34 cellular contexts compared by ENCODE assay signal in the genomic region with DNA sequence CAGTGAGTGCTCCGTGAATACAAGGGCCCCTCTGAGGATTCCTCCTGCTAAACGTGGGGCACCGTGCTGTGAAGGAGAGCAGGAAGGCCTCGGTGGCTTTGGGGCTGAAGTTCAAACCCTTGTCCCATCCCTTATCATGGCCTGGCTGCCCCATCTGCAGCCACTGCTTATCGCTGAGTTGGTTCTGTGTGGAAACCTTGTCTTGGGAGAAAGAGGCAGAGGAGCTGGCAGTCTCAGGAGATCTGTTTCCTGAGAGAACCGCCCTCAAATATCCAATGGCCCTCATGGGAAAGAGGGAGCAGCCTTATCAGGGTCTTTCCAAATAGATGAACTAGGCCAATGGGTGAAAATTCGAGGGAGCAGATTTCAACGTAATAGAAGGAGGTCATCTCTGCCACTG. TPM values are rescaled to one million over a fixed set of nuclear protein-coding genes. Genes with fewer than 3 reads are reported as not detected.
"Had no signal": no experiment of that assay in that cellular context is flagged by ENCODE, and none has a peak within 500 bp of the region (broad histone marks: within the 10 kb centered on the region; RNA-seq: fewer than 3 reads in every experiment).

No MANE protein-coding gene starts in this region.

- H3K4me3 ChIP-seq: ascending aorta, breast epithelium, cardiac muscle cell, colonic mucosa had no signal

- H3K36me3 Mint-ChIP-seq: activated CD4-positive, alpha-beta memory T cell treated with anti-CD3 and anti-CD28 coated beads for 36 hours; activated CD8-positive, alpha-beta memory T cell treated with anti-CD3 and anti-CD28 coated beads, Interleukin-2, amount 10 ng/mL, durations not matched to agents 7 days and 5 days; activated naive CD4-positive, alpha-beta T cell treated with anti-CD3 and anti-CD28 coated beads, Interleukin-2, amount 50 U/mL, for 72 hours; activated naive CD8-positive, alpha-beta T cell treated with anti-CD3 and anti-CD28 coated beads, Interleukin-2, amount 10 ng/mL, durations not matched to agents 7 days and 5 days; brain had no signal

- H3K4me3 Mint-ChIP-seq: activated CD4-positive, alpha-beta memory T cell treated with anti-CD3 and anti-CD28 coated beads for 36 hours; activated CD4-positive, alpha-beta T cell treated with anti-CD3 and anti-CD28 coated beads for 36 hours; activated CD4-positive, alpha-beta T cell treated with anti-CD3 and anti-CD28 coated beads, Interleukin-2, amount 10 ng/mL, durations not matched to agents 24 days and 14 days; activated CD8-positive, alpha-beta memory T cell treated with anti-CD3 and anti-CD28 coated beads, Interleukin-2, amount 10 ng/mL, durations not matched to agents 7 days and 5 days; activated CD8-positive, alpha-beta T cell treated with anti-CD3 and anti-CD28 coated beads, Interleukin-2, amount 10 ng/mL, durations not matched to agents 7 days and 5 days; activated naive CD4-positive, alpha-beta T cell treated with anti-CD3 and anti-CD28 coated beads for 36 hours; activated naive CD8-positive, alpha-beta T cell treated with anti-CD3 and anti-CD28 coated beads, Interleukin-2, amount 10 ng/mL, durations not matched to agents 7 days and 5 days; activated T-helper 1 cell treated with anti-CD3 and anti-CD28 coated beads, Interleukin-12 subunit alpha, Interleukin-12 subunit beta, Interleukin-2, Interleukin-4 antibody, amounts not matched to agents 30 ng/mL and 10 ng/mL and 1 ng/mL, durations not matched to agents 14 hours and 24 hours and 36 hours; brain; T-helper 17 cell; T-helper 2 cell treated with Interferon-gamma antibody and Interleukin-4, amounts not matched to agents 5 μg/mL and 100 μg/mL, for 36 hours had no signal

- FAIRE-seq: endometrium, endothelial cell of umbilical vein, frontal cortex had no signal

- H3K9me3 Mint-ChIP-seq: activated CD4-positive, alpha-beta memory T cell treated with anti-CD3 and anti-CD28 coated beads for 36 hours; activated CD4-positive, alpha-beta T cell treated with anti-CD3 and anti-CD28 coated beads, Interleukin-2, amount 10 ng/mL, durations not matched to agents 24 days and 14 days; activated naive CD4-positive, alpha-beta T cell treated with anti-CD3 and anti-CD28 coated beads for 36 hours; activated naive CD4-positive, alpha-beta T cell treated with anti-CD3 and anti-CD28 coated beads, Interleukin-2, amount 50 U/mL, for 72 hours; activated naive CD8-positive, alpha-beta T cell treated with anti-CD3 and anti-CD28 coated beads, Interleukin-2, amount 10 ng/mL, durations not matched to agents 7 days and 5 days; activated T-helper 1 cell treated with anti-CD3 and anti-CD28 coated beads, Interleukin-12 subunit alpha, Interleukin-12 subunit beta, Interleukin-2, Interleukin-4 antibody, amounts not matched to agents 30 ng/mL and 10 ng/mL and 1 ng/mL, durations not matched to agents 14 hours and 24 hours and 36 hours; activated T-helper 2 cell treated with anti-CD3 and anti-CD28 coated beads, Interferon-gamma antibody, Interleukin-2, Interleukin-4, amounts not matched to agents 10 μg/mL and 5 μg/mL and 100 μg/mL, durations not matched to agents 14 hours and 24 hours and 36 hours; T-helper 2 cell treated with Interferon-gamma antibody and Interleukin-4, amounts not matched to agents 5 μg/mL and 100 μg/mL, for 36 hours had no signal

- H3K27ac ChIP-seq: ascending aorta, breast epithelium, cardiac muscle cell, colonic mucosa, epithelial cell of prostate had no signal

- H3K27me3 ChIP-seq: ascending aorta, breast epithelium, cardiac muscle cell, colonic mucosa had no signal

- H3K36me3 ChIP-seq: ascending aorta, breast epithelium, cardiac muscle cell, colonic mucosa had no signal

- H3K4me1 ChIP-seq: ascending aorta, breast epithelium, colonic mucosa had no signal

- H3K27ac Mint-ChIP-seq: activated CD4-positive, alpha-beta memory T cell treated with anti-CD3 and anti-CD28 coated beads for 36 hours; activated CD4-positive, alpha-beta T cell treated with anti-CD3 and anti-CD28 coated beads for 36 hours; activated CD4-positive, alpha-beta T cell treated with anti-CD3 and anti-CD28 coated beads, Interleukin-2, amount 10 ng/mL, durations not matched to agents 24 days and 14 days; activated CD8-positive, alpha-beta memory T cell treated with anti-CD3 and anti-CD28 coated beads, Interleukin-2, amount 10 ng/mL, durations not matched to agents 7 days and 5 days; activated CD8-positive, alpha-beta T cell treated with anti-CD3 and anti-CD28 coated beads, Interleukin-2, amount 10 ng/mL, durations not matched to agents 7 days and 5 days; activated naive CD4-positive, alpha-beta T cell treated with anti-CD3 and anti-CD28 coated beads for 36 hours; activated naive CD4-positive, alpha-beta T cell treated with anti-CD3 and anti-CD28 coated beads, Interleukin-2, amount 50 U/mL, for 72 hours; activated naive CD8-positive, alpha-beta T cell treated with anti-CD3 and anti-CD28 coated beads, Interleukin-2, amount 10 ng/mL, durations not matched to agents 7 days and 5 days; activated T-helper 1 cell treated with anti-CD3 and anti-CD28 coated beads, Interleukin-12 subunit alpha, Interleukin-12 subunit beta, Interleukin-2, Interleukin-4 antibody, amounts not matched to agents 30 ng/mL and 10 ng/mL and 1 ng/mL, durations not matched to agents 14 hours and 24 hours and 36 hours; activated T-helper 2 cell treated with anti-CD3 and anti-CD28 coated beads, Interferon-gamma antibody, Interleukin-2, Interleukin-4, amounts not matched to agents 10 μg/mL and 5 μg/mL and 100 μg/mL, durations not matched to agents 14 hours and 24 hours and 36 hours; brain; T-helper 2 cell treated with Interferon-gamma antibody and Interleukin-4, amounts not matched to agents 5 μg/mL and 100 μg/mL, for 36 hours had no signal

- H3K9me3 ChIP-seq: ascending aorta, breast epithelium, colonic mucosa had no signal

- H3K4me1 Mint-ChIP-seq: activated CD4-positive, alpha-beta T cell treated with anti-CD3 and anti-CD28 coated beads for 36 hours; activated CD4-positive, alpha-beta T cell treated with anti-CD3 and anti-CD28 coated beads, Interleukin-2, amount 10 ng/mL, durations not matched to agents 24 days and 14 days; activated CD8-positive, alpha-beta memory T cell treated with anti-CD3 and anti-CD28 coated beads, Interleukin-2, amount 10 ng/mL, durations not matched to agents 7 days and 5 days; activated naive CD8-positive, alpha-beta T cell treated with anti-CD3 and anti-CD28 coated beads, Interleukin-2, amount 10 ng/mL, durations not matched to agents 7 days and 5 days had no signal

- DNase-seq: activated CD4-positive, alpha-beta memory T cell treated with anti-CD3 and anti-CD28 coated beads for 36 hours; activated CD4-positive, alpha-beta T cell treated with anti-CD3 and anti-CD28 coated beads for 36 hours; activated CD4-positive, alpha-beta T cell treated with anti-CD3 and anti-CD28 coated beads, Interleukin-2, amount 10 ng/mL, durations not matched to agents 24 days and 14 days; activated CD4-positive, CD25-positive, alpha-beta regulatory T cell; activated CD4-positive, CD25-positive, alpha-beta regulatory T cell treated with anti-CD3 and anti-CD28 coated beads, Interleukin-2, amount 50 U/mL, for 72 hours; activated CD8-positive, alpha-beta memory T cell treated with anti-CD3 and anti-CD28 coated beads, Interleukin-2, amount 10 ng/mL, durations not matched to agents 7 days and 5 days; activated CD8-positive, alpha-beta memory T cell treated with anti-CD3 and anti-CD28 coated beads, Interleukin-2, amount 50 U/mL, for 4 hours; activated CD8-positive, alpha-beta T cell treated with anti-CD3 and anti-CD28 coated beads, Interleukin-2, amount 10 ng/mL, durations not matched to agents 7 days and 5 days; activated naive CD4-positive, alpha-beta T cell treated with anti-CD3 and anti-CD28 coated beads for 36 hours; activated naive CD8-positive, alpha-beta T cell treated with anti-CD3 and anti-CD28 coated beads, Interleukin-2, amount 10 ng/mL, durations not matched to agents 7 days and 5 days; activated T-cell treated with anti-CD3 and anti-CD28 coated beads, Interleukin-2, amount 50 U/mL, for 1 hour; activated T-cell treated with anti-CD3 and anti-CD28 coated beads, Interleukin-2, amount 50 U/mL, for 48 hours; central memory CD4-positive, alpha-beta T cell; cerebellar nuclear complex; colonic mucosa; effector CD8-positive, alpha-beta T cell; foreskin fibroblast; head of caudate nucleus; T-helper 1 cell; T-helper 17 cell; T1000 had no signal

RNA-seq across cellular contexts. Expression of a gene that starts 57.2 kb away (rescaled TPM):
- total RNA-seq: ascending aorta, breast epithelium, cardiac muscle cell, esophagus mucosa had no signal
- polyA plus RNA-seq: endothelial cell of umbilical vein had no signal
